12 cellular contexts compared by ENCODE assay signal in the genomic region with DNA sequence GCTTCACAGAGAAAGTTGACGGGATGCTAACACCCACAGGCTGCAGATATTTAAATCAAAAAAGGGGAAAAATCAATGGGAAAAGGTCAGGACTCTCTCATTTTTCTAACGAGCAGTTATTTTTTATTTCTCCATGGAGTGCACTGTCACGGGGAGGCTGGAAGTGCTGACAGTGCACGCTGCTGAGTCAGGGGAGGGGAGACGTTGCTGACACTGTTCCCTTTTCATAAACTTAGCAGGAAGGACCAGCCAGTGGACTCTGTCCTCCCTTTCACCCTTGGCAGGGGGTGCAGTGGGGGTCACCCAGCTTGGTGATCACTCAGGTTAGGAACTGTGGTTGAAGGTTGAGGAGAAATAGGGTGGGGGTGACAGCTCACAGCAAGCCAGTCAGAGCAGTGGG.
DNase-seq lines count a peak whose midpoint lies in the region; ATAC-seq and TF ChIP-seq lines count a peak whose summit lies in the region.
"Had no signal": no experiment of that assay in that cellular context is flagged by ENCODE, and none has a peak within 500 bp of the region (broad histone marks: within the 10 kb centered on the region; RNA-seq: fewer than 3 reads in every experiment).

No MANE protein-coding gene starts in this region.

- H3K27me3 Mint-ChIP-seq in memory B cell, result no peaks in the 10 kb centered on the region

- H3K4me3 Mint-ChIP-seq in memory B cell, result peak overlapping the region; percentile 17
- H3K4me3 Mint-ChIP-seq: neural crest cell had no signal

- H3K27ac ChIP-seq in fibroblast of lung (ENCODE audit: insufficient read depth, low read length) (no peak overlapping the region), aorta (ENCODE audit: low read depth in 1 of 2, low read length in 2 of 2) (no peak overlapping the region)
- H3K27ac ChIP-seq: esophagus muscularis mucosa had no signal

- H3K27me3 ChIP-seq in fibroblast of lung (ENCODE audit: control insufficient read depth, insufficient read depth, low read length) (no peaks in the 10 kb centered on the region), aorta (ENCODE audit: control insufficient read depth in 1 of 2, insufficient read depth in 2 of 2, low read length in 1 of 2) (no peaks in the 10 kb centered on the region)
- H3K27me3 ChIP-seq: esophagus muscularis mucosa had no signal

- no peaks in the 10 kb centered on the region for H4K20me1 ChIP-seq in fibroblast of lung (ENCODE audit: control insufficient read depth, extremely low read depth, insufficient read depth, low read length)

- H3K27ac Mint-ChIP-seq in memory B cell, result no peak overlapping the region

- H3K79me2 ChIP-seq in fibroblast of lung (ENCODE audit: control insufficient read depth, insufficient read depth, low read length), result no peaks in the 10 kb centered on the region

- WGBS in aorta, 2 donors, result 20 to 27% methylated on average over 5 of the region's 5 CpGs

- H2AFZ ChIP-seq in fibroblast of lung (ENCODE audit: low read length), result peak overlapping the region; percentile 15

- no peaks in the 10 kb centered on the region for H3K9me3 Mint-ChIP-seq in memory B cell
- H3K9me3 Mint-ChIP-seq: neural crest cell had no signal

- H3K9me3 ChIP-seq in fibroblast of lung (ENCODE audit: control insufficient read depth, insufficient read depth, low read depth, low read length) (no peaks in the 10 kb centered on the region), aorta (ENCODE audit: control insufficient read depth, low read length) (no peaks in the 10 kb centered on the region)
- H3K9me3 ChIP-seq: esophagus muscularis mucosa had no signal

- H3K36me3 Mint-ChIP-seq in memory B cell, result no peaks in the 10 kb centered on the region

- H3K36me3 ChIP-seq in fibroblast of lung (ENCODE audit: control insufficient read depth, insufficient read depth, low read length) (no peaks in the 10 kb centered on the region), aorta (ENCODE audit: control insufficient read depth in 1 of 2, insufficient read depth in 2 of 2, low read length in 1 of 2) (no peaks in the 10 kb centered on the region)
- H3K36me3 ChIP-seq: esophagus muscularis mucosa had no signal

- peaks cover 39% of the 10 kb centered on the region for H3K4me1 Mint-ChIP-seq in memory B cell

- DNase-seq in Right ventricle myocardium superior (peak; percentile 61), cardiac septum (ENCODE audit: low spot score) (no peak), fibroblast of lung (ENCODE audit: low read depth in 2 of 2) (peak in 1 of 2 donors; percentile 19), memory B cell (ENCODE audit: low spot score in 2 of 2) (no peak), aorta (peak in 1 of 2 donors; percentile 76), globus pallidus (ENCODE audit: low spot score) (no peak), DMS53 (lab: John Stamatoyannopoulos, UW) (no peak), T-helper 9 cell (no peak)
- DNase-seq: activated CD4-positive, alpha-beta T cell treated with anti-CD3 and anti-CD28 coated beads, Interleukin-2, amount 50 U/mL, for 4 hours; NCI-H2029 treated with DMSO at 0.1 percent for 48 hours had no signal

- H3K4me1 ChIP-seq in fibroblast of lung (ENCODE audit: control insufficient read depth, extremely low read depth, insufficient read depth, low read length), result peaks cover 3% of the 10 kb centered on the region
- H3K4me1 ChIP-seq in aorta (ENCODE audit: control insufficient read depth in 1 of 2, insufficient read depth in 2 of 2, low read length in 2 of 2), result no peaks in the 10 kb centered on the region
- H3K4me1 ChIP-seq: esophagus muscularis mucosa had no signal

- H3K4me3 ChIP-seq in fibroblast of lung (replicated peaks in 1 of 4; ENCODE audit: control extremely low read depth in 1 of 4, insufficient read depth in 1 of 4, low read depth in 3 of 4, low read length in 4 of 4), result no peak overlapping the region
- H3K4me3 ChIP-seq in aorta (ENCODE audit: low read length in 2 of 2), result no peak overlapping the region
- H3K4me3 ChIP-seq: esophagus muscularis mucosa had no signal

- intact Hi-C loops in Right ventricle myocardium superior (cut with DNase I), result no loop called here
- intact Hi-C loops in cardiac septum (cut with DNase I), result no loop called here
- intact Hi-C loops in aorta (cut with DNase I), result no loop called here

- ATAC-seq in Right ventricle myocardium superior (ENCODE audit: poor library complexity) (peak; percentile 64), memory B cell (ENCODE audit: low read depth) (no peak), aorta (ENCODE audit: low FRiP score) (peak; percentile 68)

- TF ChIP-seq CTCF in fibroblast of lung (conservative IDR thresholded peaks at IDR 0.05 in 1 of 2, IDR thresholded peaks at IDR 0.05 in 1 of 2; ENCODE audit: low read depth in 1 of 2, low read length in 2 of 2), result no peak

- H3K4me2 ChIP-seq in fibroblast of lung (ENCODE audit: extremely low read depth, insufficient read depth, low read length), result no peak overlapping the region

- H3K9ac ChIP-seq in fibroblast of lung (ENCODE audit: insufficient read depth, low read length), result no peak overlapping the region
